22 cellular contexts compared by ENCODE assay signal in genomic region chr1:172411791-172412338, GRCh38. TPM values are rescaled to one million over a fixed set of nuclear protein-coding genes. Genes with fewer than 3 reads are reported as not detected.
"Had no signal": no experiment of that assay in that cellular context is flagged by ENCODE, and none has a peak within 500 bp of the region (broad histone marks: within the 10 kb centered on the region; RNA-seq: fewer than 3 reads in every experiment).

No MANE protein-coding gene starts in this region.

- H3K4me3 Mint-ChIP-seq: activated B cell treated with CpG ODN at 0.5 μM for 24 hours, neural crest cell had no signal

- H3K9me3 ChIP-seq: left lung, tibial nerve had no signal

- H3K4me1 ChIP-seq: left lung, tibial nerve had no signal

- H3K27me3 Mint-ChIP-seq: activated B cell treated with CpG ODN at 0.5 μM for 24 hours, progenitor cell of endocrine pancreas had no signal

- H3K4me1 Mint-ChIP-seq: activated B cell treated with CpG ODN at 0.5 μM for 24 hours, neural crest cell had no signal

- DNase-seq: activated B cell treated with CpG ODN at 0.5 μM for 24 hours; activated CD4-positive, alpha-beta T cell treated with anti-CD3 and anti-CD28 coated beads, Interleukin-2, amount 50 U/mL, for 1 hour; activated effector memory CD4-positive, alpha-beta T cell treated with Interleukin-2 at 50 U/mL for 16 hours; activated naive CD4-positive, alpha-beta T cell treated with anti-CD3 and anti-CD28 coated beads, Interleukin-2, amount 50 U/mL, for 16 hours; dermis blood vessel endothelial cell; head of caudate nucleus; kidney; left lung; stimulated activated CD4-positive, alpha-beta T cell treated with anti-CD3 and anti-CD28 coated beads, Interleukin-12 subunit alpha, Interleukin-12 subunit beta, amount 100 ng/mL, for 4 hours; stimulated activated CD4-positive, alpha-beta T cell treated with anti-CD3 and anti-CD28 coated beads, Interleukin-1b, Interleukin-23, amount 100 ng/mL, for 48 hours; stimulated activated CD8-positive, alpha-beta memory T cell treated with anti-CD3 and anti-CD28 coated beads, Interleukin-4, amount 100 ng/mL, for 48 hours; stimulated activated naive CD4-positive, alpha-beta T cell treated with Interleukin-2 at 50 U/mL for 16 hours; T-helper 1 cell; T-helper 9 cell had no signal

- H3K36me3 ChIP-seq: cardiac muscle cell, left lung had no signal

- H3K9me3 Mint-ChIP-seq: activated B cell treated with CpG ODN at 0.5 μM for 24 hours, neural crest cell had no signal

- H3K27ac Mint-ChIP-seq: activated B cell treated with CpG ODN at 0.5 μM for 24 hours, progenitor cell of endocrine pancreas had no signal

- H3K4me3 ChIP-seq: cardiac muscle cell, left lung, tibial nerve had no signal

- H3K27ac ChIP-seq: cardiac muscle cell, left lung, tibial nerve had no signal

- H3K27me3 ChIP-seq: cardiac muscle cell, left lung, tibial nerve had no signal

- ATAC-seq: left lung had no signal

RNA-seq across cellular contexts. Expression of gene C1orf105, which starts 8.6 kb away (rescaled TPM):
- total RNA-seq: activated B cell treated with CpG ODN at 0.5 μM for 24 hours; activated CD8-positive, alpha-beta memory T cell treated with anti-CD3 and anti-CD28 coated beads for 36 hours; dermis blood vessel endothelial cell; epithelial cell of proximal tubule; frontal cortex; kidney; left lung; neural crest cell; omental fat pad; progenitor cell of endocrine pancreas; tibial nerve had no signal
